ENCODE assay signal across 11 cellular contexts in genomic region chr10:16987129-16987670, GRCh38.
A peak's percentile ranks its signal among the peaks of the same experiment; 100 is the strongest.
DNase-seq lines count a peak whose midpoint lies in the region; ATAC-seq, FAIRE-seq and TF ChIP-seq lines count a peak whose summit lies in the region.
"Had no signal": no experiment of that assay in that cellular context is flagged by ENCODE, and none has a peak within 500 bp of the region (broad histone marks: within the 10 kb centered on the region; RNA-seq: fewer than 3 reads in every experiment).

No MANE protein-coding gene starts in this region.

- no peak overlapping the region for H2BK20ac ChIP-seq in H1 (ENCODE audit: low read length)

- H3K9me3 ChIP-seq in RWPE2 (ENCODE audit: severe bottlenecking) (no peaks in the 10 kb centered on the region), H1 (ENCODE audit: insufficient read depth in 2 of 2, low read depth in 1 of 2, low read length in 1 of 2) (no peaks in the 10 kb centered on the region), lower lobe of right lung (no peaks in the 10 kb centered on the region), upper lobe of left lung (no peaks in the 10 kb centered on the region)

- 84% methylated on average over 4 of the region's 4 CpGs; no CpG with 5 or more reads in 1 of the 2 experiments for WGBS in H1 (ENCODE audit: extremely low coverage in 1 of 2, insufficient coverage in 1 of 2, insufficient read length in 1 of 2, insufficient replicate concordance in 2 of 2, low coverage in 1 of 2, low lambda C conversion rate in 2 of 2, missing lambda C conversion rate in 1 of 2), 2 experiments
- 65% methylated on average over 4 of the region's 4 CpGs for WGBS in upper lobe of left lung, 2 donors

- intact Hi-C loops in lower lobe of right lung (cut with DNase I) = no loop called here
- intact Hi-C loops in activated T-helper 1 cell treated with anti-CD3 and anti-CD28 coated beads, Interleukin-12 subunit alpha, Interleukin-12 subunit beta, Interleukin-2, Interleukin-4 antibody, amounts not matched to agents 30 ng/mL and 10 ng/mL and 1 ng/mL, durations not matched to agents 14 hours and 24 hours and 36 hours (cut with micrococcal nuclease) = no loop called here

- H4K91ac ChIP-seq in H1 (replicated peaks; ENCODE audit: insufficient read length, low read length) = no peak overlapping the region

- peak overlapping the region; percentile 39 for H3K27ac ChIP-seq in RWPE2 (ENCODE audit: poor library complexity, severe bottlenecking)
- no peak overlapping the region for H3K27ac ChIP-seq in H1 (ENCODE audit: low read depth, low read length)
- peak overlapping the region; percentile 73 for H3K27ac ChIP-seq in lower lobe of right lung
- peak overlapping the region; percentile 48 to 76 (median 68) for H3K27ac ChIP-seq in upper lobe of left lung

- H4K20me1 ChIP-seq in H1 (replicated peaks in 1 of 2; ENCODE audit: control insufficient read depth in 1 of 2, insufficient read depth in 2 of 2, low read length in 2 of 2) = no peaks in the 10 kb centered on the region

- H3K4me1 ChIP-seq in RWPE2 (ENCODE audit: insufficient read depth, poor library complexity, severe bottlenecking) (peaks cover 11% of the 10 kb centered on the region), H1 (replicated peaks in 1 of 4; ENCODE audit: control insufficient read depth in 3 of 4, insufficient read depth in 4 of 4, low read length in 3 of 4) (peaks cover 0 to 7% (median 4%) of the 10 kb centered on the region in 4 experiments; a peak in 4 of 7 replicates), lower lobe of right lung (peaks cover 24% of the 10 kb centered on the region), upper lobe of left lung (peaks cover 6 to 14% (median 12%) of the 10 kb centered on the region in 4 donors)

- peaks cover 5% of the 10 kb centered on the region for H3K9me3 Mint-ChIP-seq in activated T-helper 1 cell treated with anti-CD3 and anti-CD28 coated beads, Interleukin-12 subunit alpha, Interleukin-12 subunit beta, Interleukin-2, Interleukin-4 antibody, amounts not matched to agents 30 ng/mL and 10 ng/mL and 1 ng/mL, durations not matched to agents 14 hours and 24 hours and 36 hours
- H3K9me3 Mint-ChIP-seq: activated T-helper 17 cell treated with anti-CD3 and anti-CD28 coated beads, Interleukin-2, amount 50 U/mL, for 72 hours had no signal

- H3K36me3 Mint-ChIP-seq in activated T-helper 1 cell treated with anti-CD3 and anti-CD28 coated beads, Interleukin-12 subunit alpha, Interleukin-12 subunit beta, Interleukin-2, Interleukin-4 antibody, amounts not matched to agents 30 ng/mL and 10 ng/mL and 1 ng/mL, durations not matched to agents 14 hours and 24 hours and 36 hours (ENCODE audit: low read depth) = no peaks in the 10 kb centered on the region

- no peak for TF ChIP-seq POLR2A in H1 (IDR thresholded peaks at IDR 0.05; ENCODE audit: control extremely low read depth in 1 of 2, low read depth in 2 of 2, low read length in 2 of 2)
- TF ChIP-seq POLR2A in upper lobe of left lung (IDR thresholded peaks at IDR 0.05) = no peak

- H3K36me3 ChIP-seq in RWPE2 (ENCODE audit: low read depth) (no peaks in the 10 kb centered on the region), H1 (ENCODE audit: control insufficient read depth in 2 of 4, insufficient read depth in 4 of 4, low read length in 3 of 4) (no peaks in the 10 kb centered on the region), lower lobe of right lung (no peaks in the 10 kb centered on the region), upper lobe of left lung (no peaks in the 10 kb centered on the region)

- no peak overlapping the region for H3K14ac ChIP-seq in H1 (ENCODE audit: insufficient read length)

- H3K4me3 ChIP-seq in RWPE2 (ENCODE audit: severe bottlenecking) (no peak overlapping the region), H1 (ENCODE audit: extremely low read depth in 1 of 4, insufficient read depth in 2 of 4, low read depth in 3 of 4, low read length in 4 of 4) (no peak overlapping the region), lower lobe of right lung (no peak overlapping the region), upper lobe of left lung (no peak overlapping the region)

- H3K18ac ChIP-seq in H1 (ENCODE audit: extremely low read depth, low read length) = no peak overlapping the region

- POLR2A ChIA-PET in H1 (lab: Charles Lee; ENCODE audit: partially characterized antibody) = no interaction called here

- H3K56ac ChIP-seq in H1 (replicated peaks; ENCODE audit: insufficient read length, low read depth, low read length) = no peak overlapping the region

- DNase-seq in RWPE2 (ENCODE audit: low spot score) (no peak), H1 (ENCODE audit: low read depth in 1 of 2, low spot score in 2 of 2) (no peak), lower lobe of right lung (no peak), upper lobe of left lung (no peak), ureter (ENCODE audit: low spot score) (no peak)
- no peak for DNase-seq in stimulated activated CD4-positive, alpha-beta T cell treated with anti-CD3 and anti-CD28 coated beads, Interleukin-1b, Interleukin-23, amount 100 ng/mL, for 48 hours
- no peak for DNase-seq in stimulated activated CD4-positive, alpha-beta T cell treated with anti-CD3 and anti-CD28 coated beads, Interleukin-12 subunit alpha, Interleukin-12 subunit beta, amount 100 ng/mL, for 4 hours
- DNase-seq in activated T-helper 1 cell treated with anti-CD3 and anti-CD28 coated beads, Interleukin-12 subunit alpha, Interleukin-12 subunit beta, Interleukin-2, Interleukin-4 antibody, amounts not matched to agents 30 ng/mL and 10 ng/mL and 1 ng/mL, durations not matched to agents 14 hours and 24 hours and 36 hours (ENCODE audit: low spot score) = no peak
- DNase-seq: NCI-H187; stimulated activated CD4-positive, alpha-beta T cell treated with anti-CD3 and anti-CD28 coated beads, Interleukin-15, amount 100 ng/mL, for 24 hours had no signal

- no peak overlapping the region for H4K5ac ChIP-seq in H1 (ENCODE audit: insufficient read length, low read depth, low read length)

- ATAC-seq in RWPE2 (ENCODE audit: low read depth) (0 out of 3 replicates have a peak, but pooled peaks have one; percentile 36), lower lobe of right lung (no peak), upper lobe of left lung (ENCODE audit: low FRiP score in 2 of 2) (peak in 1 of 2 donors; percentile 63)
- ATAC-seq: activated T-helper 17 cell treated with anti-CD3 and anti-CD28 coated beads, Interleukin-2, amount 50 U/mL, for 72 hours had no signal

- no peak overlapping the region for H3K4ac ChIP-seq in H1 (replicated peaks; ENCODE audit: insufficient read length, low read depth, low read length)

- no peak overlapping the region for H3K23ac ChIP-seq in H1 (ENCODE audit: insufficient read length)

- H3K27me3 ChIP-seq in RWPE2 (ENCODE audit: insufficient read depth, poor library complexity, severe bottlenecking) = no peaks in the 10 kb centered on the region
- H3K27me3 ChIP-seq in H1 (replicated peaks in 1 of 4; ENCODE audit: control insufficient read depth in 3 of 4, extremely low read depth in 1 of 4, insufficient read depth in 3 of 4, low read length in 3 of 4) = peaks cover 0 to 1% (median 0%) of the 10 kb centered on the region in 4 experiments; a peak in 1 of 7 replicates
- no peaks in the 10 kb centered on the region for H3K27me3 ChIP-seq in lower lobe of right lung (ENCODE audit: low read depth)
- H3K27me3 ChIP-seq in upper lobe of left lung = no peaks in the 10 kb centered on the region

- no peak for TF ChIP-seq RAD21 in H1 (IDR thresholded peaks at IDR 0.05 in 1 of 2, conservative IDR thresholded peaks at IDR 0.05 in 1 of 2; ENCODE audit: low read depth in 2 of 2, low read length in 2 of 2)

- H3K23me2 ChIP-seq in H1 (ENCODE audit: low read depth, low read length) = no peaks in the 10 kb centered on the region

- no peak overlapping the region for H2BK15ac ChIP-seq in H1 (ENCODE audit: low read length)

- no peaks in the 10 kb centered on the region for H3K79me2 ChIP-seq in H1 (ENCODE audit: control insufficient read depth in 1 of 2, insufficient read depth in 2 of 2, low read length in 2 of 2)

- no peak overlapping the region for H3K4me3 Mint-ChIP-seq in activated T-helper 1 cell treated with anti-CD3 and anti-CD28 coated beads, Interleukin-12 subunit alpha, Interleukin-12 subunit beta, Interleukin-2, Interleukin-4 antibody, amounts not matched to agents 30 ng/mL and 10 ng/mL and 1 ng/mL, durations not matched to agents 14 hours and 24 hours and 36 hours
- H3K4me3 Mint-ChIP-seq: activated T-helper 17 cell treated with anti-CD3 and anti-CD28 coated beads, Interleukin-2, amount 50 U/mL, for 72 hours had no signal

- H4K8ac ChIP-seq in H1 (ENCODE audit: extremely low read depth, insufficient read depth, low read length) = no peak overlapping the region

- no peak for FAIRE-seq in H1 (lab: Jason Lieb, UNC)

- TF ChIP-seq CTCF in RWPE2 (IDR thresholded peaks at IDR 0.05; ENCODE audit: poor library complexity, severe bottlenecking) (no peak), H1 (IDR thresholded peaks at IDR 0.05; ENCODE audit: control extremely low read depth in 1 of 3, insufficient read depth in 1 of 3, low read depth in 1 of 3, low read length in 3 of 3) (no peak), lower lobe of right lung (IDR thresholded peaks at IDR 0.05) (no peak), upper lobe of left lung (IDR thresholded peaks at IDR 0.05) (no peak)

- H3K27me3 Mint-ChIP-seq in activated T-helper 1 cell treated with anti-CD3 and anti-CD28 coated beads, Interleukin-12 subunit alpha, Interleukin-12 subunit beta, Interleukin-2, Interleukin-4 antibody, amounts not matched to agents 30 ng/mL and 10 ng/mL and 1 ng/mL, durations not matched to agents 14 hours and 24 hours and 36 hours (ENCODE audit: insufficient read depth) = peaks cover 6% of the 10 kb centered on the region
- H3K27me3 Mint-ChIP-seq: activated T-helper 17 cell treated with anti-CD3 and anti-CD28 coated beads, Interleukin-2, amount 50 U/mL, for 72 hours had no signal

- H3K79me1 ChIP-seq in H1 (ENCODE audit: low read depth, low read length) = no peaks in the 10 kb centered on the region

- H3K27ac Mint-ChIP-seq in activated T-helper 1 cell treated with anti-CD3 and anti-CD28 coated beads, Interleukin-12 subunit alpha, Interleukin-12 subunit beta, Interleukin-2, Interleukin-4 antibody, amounts not matched to agents 30 ng/mL and 10 ng/mL and 1 ng/mL, durations not matched to agents 14 hours and 24 hours and 36 hours = no peak overlapping the region
- H3K27ac Mint-ChIP-seq: activated T-helper 17 cell treated with anti-CD3 and anti-CD28 coated beads, Interleukin-2, amount 50 U/mL, for 72 hours had no signal

- no peak overlapping the region for H3K4me2 ChIP-seq in H1 (ENCODE audit: insufficient read depth in 1 of 2, low read depth in 2 of 2, low read length in 2 of 2)

- H2BK5ac ChIP-seq in H1 (ENCODE audit: low read depth, low read length) = no peak overlapping the region

- no peak overlapping the region for H3K9ac ChIP-seq in H1 (replicated peaks in 1 of 4; ENCODE audit: extremely low read depth in 1 of 4, low read depth in 3 of 4, low read length in 3 of 4)

- H2AK5ac ChIP-seq in H1 (ENCODE audit: low read depth, low read length) = no peak overlapping the region

- H2BK12ac ChIP-seq in H1 (ENCODE audit: low read depth, low read length) = no peak overlapping the region

- CTCF ChIA-PET in H1 (lab: Charles Lee; ENCODE audit: partially characterized antibody) = interaction anchor here (0.5 to 1.2 kb wide), 3 partner anchors 95 to 115 kb away, joined by 3 to 4 read pairs (median 3); no protein-coding TSS in a partner anchor

- peak overlapping the region; percentile 75 for H2BK120ac ChIP-seq in H1 (replicated peaks; ENCODE audit: low read depth, low read length)

- TF ChIP-seq EP300 in H1 (IDR thresholded peaks at IDR 0.05; ENCODE audit: borderline replicate concordance in 1 of 2, low read depth in 2 of 2, low read length in 2 of 2) = no peak
- no peak for TF ChIP-seq EP300 in upper lobe of left lung (IDR thresholded peaks at IDR 0.05)

- no peaks in the 10 kb centered on the region for H3K4me1 Mint-ChIP-seq in activated T-helper 1 cell treated with anti-CD3 and anti-CD28 coated beads, Interleukin-12 subunit alpha, Interleukin-12 subunit beta, Interleukin-2, Interleukin-4 antibody, amounts not matched to agents 30 ng/mL and 10 ng/mL and 1 ng/mL, durations not matched to agents 14 hours and 24 hours and 36 hours (ENCODE audit: low read depth)
- H3K4me1 Mint-ChIP-seq: activated T-helper 17 cell treated with anti-CD3 and anti-CD28 coated beads, Interleukin-2, amount 50 U/mL, for 72 hours had no signal

- H2AFZ ChIP-seq in H1 (ENCODE audit: low read length) = no peak overlapping the region; the same call in 1 of the 2 replicates
